Comparison of ENCODE assay signal across 10 cellular contexts in the genomic region with DNA sequence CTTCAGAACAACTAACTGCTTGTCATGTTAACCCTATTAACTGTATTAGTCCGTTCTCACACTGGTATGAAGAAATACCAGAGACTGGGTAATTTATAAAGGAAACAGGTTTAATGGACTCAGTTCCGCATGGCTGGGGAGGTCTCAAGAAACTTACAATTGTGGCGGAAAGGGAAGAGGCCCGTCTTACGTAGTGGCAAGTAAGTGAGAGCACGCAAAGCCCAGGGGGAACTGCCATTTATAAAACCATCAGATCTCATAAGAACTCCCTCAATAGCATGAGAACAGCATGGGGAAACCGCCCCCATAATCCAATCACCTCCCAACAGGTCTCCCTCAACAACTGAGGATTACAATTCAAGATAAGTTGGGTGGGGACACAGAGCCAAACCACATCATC. TPM values are rescaled to one million over a fixed set of nuclear protein-coding genes. Genes with fewer than 3 reads are reported as not detected.
DNase-seq lines count a peak whose midpoint lies in the region; TF ChIP-seq lines count a peak whose summit lies in the region.
"Had no signal": no experiment of that assay in that cellular context is flagged by ENCODE, and none has a peak within 500 bp of the region (broad histone marks: within the 10 kb centered on the region; RNA-seq: fewer than 3 reads in every experiment).

No MANE protein-coding gene starts in this region.

- DNase-seq in GF-D8 (lab: John Stamatoyannopoulos, UW) (peak; percentile 73), GM20000 (ENCODE audit: low spot score) (peak; percentile 25), Kasumi-1 (lab: John Stamatoyannopoulos, UW) (peak; percentile 84 to 88), left kidney (ENCODE audit: low read depth, low spot score) (peak; percentile 78), mesenteric fat pad (ENCODE audit: low spot score) (no peak), NCI-H510A (lab: John Stamatoyannopoulos, UW) (no peak), DMS 273 treated with DMSO at 0.1 percent for 48 hours (lab: John Stamatoyannopoulos, UW) (no peak)
- DNase-seq in stimulated activated CD4-positive, alpha-beta T cell treated with anti-CD3 and anti-CD28 coated beads, Interleukin-15, amount 100 ng/mL, for 24 hours, result no peak
- DNase-seq: NCI-H2029, sigmoid colon had no signal

- TF ChIP-seq CTCF in GM20000 (IDR thresholded peaks at IDR 0.05; ENCODE audit: extremely low read depth, missing control alignments), result no peak

RNA-seq across cellular contexts. Expression of gene PHF11, which starts 34.7 kb away (rescaled TPM):
- 52.4 TPM for total RNA-seq in mesenteric fat pad

RNA-seq across cellular contexts. Expression of gene RCBTB1, which starts 54.9 kb away (rescaled TPM):
- 15.6 TPM for total RNA-seq in mesenteric fat pad

Comparison
In these comparisons a context has a peak if more than half of its experiments do, and no peak if none do; other contexts are left out.
1. DNase-seq: peak in GF-D8 (single experiment), GM20000 (single experiment), Kasumi-1 (2 of 2) and left kidney (single experiment); none in mesenteric fat pad (single experiment), stimulated activated CD4-positive, alpha-beta T cell treated with anti-CD3 and anti-CD28 coated beads, Interleukin-15, amount 100 ng/mL, for 24 hours (single experiment), NCI-H510A (single experiment) and DMS 273 treated with DMSO at 0.1 percent for 48 hours (single experiment).